In genomic region chr10:15548331-15548730, GRCh38 we compare ENCODE assay signal across 18 cellular contexts.
"Had no signal": no experiment of that assay in that cellular context is flagged by ENCODE, and none has a peak within 500 bp of the region (broad histone marks: within the 10 kb centered on the region; RNA-seq: fewer than 3 reads in every experiment).

No MANE protein-coding gene starts in this region.

- H3K9me3 ChIP-seq: SJSA1 had no signal

- H3K27me3 ChIP-seq: SJSA1 had no signal

- H3K36me3 ChIP-seq: SJSA1 had no signal

- DNase-seq: KBM-7, MM.1S, NCI-H1092 treated with DMSO at 0.1 percent for 48 hours, NCI-H1436 treated with DMSO at 0.1 percent for 48 hours, NCI-H1694, NCI-H187 treated with DMSO at 0.1 percent for 48 hours, NCI-H2029 treated with DMSO at 0.1 percent for 48 hours, NCI-H2171 treated with DMSO at 0.1 percent for 48 hours, NCI-H345, NCI-H446 treated with DMSO at 0.1 percent for 48 hours, NCI-H510A treated with DMSO at 0.1 percent for 48 hours, NCI-H526, NCI-H774, Right ventricle myocardium superior, RPMI8226, SIG-M5 had no signal

- H3K27ac ChIP-seq: SJSA1, SK-N-MC had no signal

- H3K4me3 ChIP-seq: SJSA1, SK-N-MC had no signal
